ENCODE assay signal across 19 cellular contexts in the genomic region with DNA sequence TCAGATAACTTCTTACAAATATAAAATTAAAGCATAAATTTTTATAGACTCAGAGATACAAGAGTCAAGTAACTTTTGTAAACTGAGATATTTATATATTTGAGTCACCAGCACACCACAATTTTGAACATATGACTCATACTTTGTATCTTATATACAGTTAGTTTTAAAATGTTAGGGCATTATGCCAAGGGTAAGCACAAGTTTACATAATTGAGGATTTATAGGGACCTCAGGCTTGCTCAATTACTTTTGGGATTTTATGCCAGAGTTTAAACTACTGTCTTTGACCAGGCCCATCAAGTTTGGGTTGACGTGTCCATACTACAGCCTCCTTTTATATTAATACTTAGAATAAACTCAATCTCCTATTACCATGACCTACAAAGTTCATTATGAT. TPM values are rescaled to one million over a fixed set of nuclear protein-coding genes. Genes with fewer than 3 reads are reported as not detected.
DNase-seq lines count a peak whose midpoint lies in the region; ATAC-seq, FAIRE-seq and TF ChIP-seq lines count a peak whose summit lies in the region.
"Had no signal": no experiment of that assay in that cellular context is flagged by ENCODE, and none has a peak within 500 bp of the region (broad histone marks: within the 10 kb centered on the region; RNA-seq: fewer than 3 reads in every experiment).

No MANE protein-coding gene starts in this region.

- TF ChIP-seq CTCF in PC-9 (conservative IDR thresholded peaks at IDR 0.05) (no peak), osteoblast (IDR thresholded peaks at IDR 0.05; ENCODE audit: extremely low read depth, low read depth, low read length) (no peak)

- H3K27me3 ChIP-seq in PC-9 (ENCODE audit: insufficient read depth, low read depth), result no peaks in the 10 kb centered on the region
- no peaks in the 10 kb centered on the region for H3K27me3 ChIP-seq in osteoblast (ENCODE audit: insufficient read depth, low read length)
- H3K27me3 ChIP-seq: heart right ventricle, uterus had no signal

- no peak for ATAC-seq in HG03280 (IDR thresholded peaks at IDR 0.05; ENCODE audit: unreplicated experiment)
- ATAC-seq: heart right ventricle had no signal

- peak in 1 of 2 experiments; percentile 42 for DNase-seq in PC-9
- DNase-seq in dermis blood vessel endothelial cell, result peak; percentile 11
- peak; percentile 38 for DNase-seq in osteoblast (ENCODE audit: insufficient read length, low spot score, missing footprints)
- DNase-seq in DMS 273 treated with DMSO at 0.1 percent for 48 hours (lab: John Stamatoyannopoulos, UW), result no peak
- no peak for DNase-seq in NCI-H69 (lab: John Stamatoyannopoulos, UW)
- DNase-seq in activated CD4-positive, alpha-beta T cell treated with anti-CD3 and anti-CD28 coated beads, Interleukin-2, amount 10 ng/mL, durations not matched to agents 7 days and 5 days, result no peak
- DNase-seq: anterior cingulate cortex; effector memory CD4-positive, alpha-beta T cell; heart right ventricle; left ventricle myocardium inferior; naive B cell; NCI-H187 treated with DMSO at 0.1 percent for 48 hours; NCI-H526; retina; stimulated activated naive CD4-positive, alpha-beta T cell; T1000; uterus had no signal

- no peaks in the 10 kb centered on the region for H3K9me2 ChIP-seq in PC-9 (ENCODE audit: insufficient read depth)

- POLR2A ChIA-PET in PC-9 (lab: Charles Lee; ENCODE audit: unreplicated experiment), result no interaction called here
- POLR2A ChIA-PET in activated CD4-positive, alpha-beta T cell treated with anti-CD3 and anti-CD28 coated beads, Interleukin-2, amount 10 ng/mL, durations not matched to agents 7 days and 5 days (lab: Charles Lee), result no interaction called here

- peak; percentile 8 for FAIRE-seq in G401.6 (lab: Jason Lieb, UNC)

- H3K4me3 Mint-ChIP-seq in activated CD4-positive, alpha-beta T cell treated with anti-CD3 and anti-CD28 coated beads, Interleukin-2, amount 10 ng/mL, durations not matched to agents 7 days and 5 days, result no peak overlapping the region
- H3K4me3 Mint-ChIP-seq: naive B cell had no signal

- intact Hi-C loops in PC-9 (cut with micrococcal nuclease; ENCODE audit: unreplicated experiment), result no loop called here

- H3K36me3 Mint-ChIP-seq in activated CD4-positive, alpha-beta T cell treated with anti-CD3 and anti-CD28 coated beads, Interleukin-2, amount 10 ng/mL, durations not matched to agents 7 days and 5 days (ENCODE audit: low read depth), result no peaks in the 10 kb centered on the region

- 0 out of 2 replicates have a peak, but pooled peaks cover 10% of the 10 kb centered on the region for H3K4me1 ChIP-seq in PC-9 (replicated peaks; ENCODE audit: insufficient read depth)
- H3K4me1 ChIP-seq in osteoblast (ENCODE audit: insufficient read depth, low read length), result peaks cover 10% of the 10 kb centered on the region
- H3K4me1 ChIP-seq: heart right ventricle, left ventricle myocardium inferior, uterus had no signal

- no peaks in the 10 kb centered on the region for H3K9me3 Mint-ChIP-seq in activated CD4-positive, alpha-beta T cell treated with anti-CD3 and anti-CD28 coated beads, Interleukin-2, amount 10 ng/mL, durations not matched to agents 7 days and 5 days
- H3K9me3 Mint-ChIP-seq: naive B cell had no signal

- no peaks in the 10 kb centered on the region for H3K4me1 Mint-ChIP-seq in activated CD4-positive, alpha-beta T cell treated with anti-CD3 and anti-CD28 coated beads, Interleukin-2, amount 10 ng/mL, durations not matched to agents 7 days and 5 days
- H3K4me1 Mint-ChIP-seq: naive B cell had no signal

- no peaks in the 10 kb centered on the region for H3K79me2 ChIP-seq in PC-9 (ENCODE audit: low read depth)
- no peaks in the 10 kb centered on the region for H3K79me2 ChIP-seq in osteoblast (ENCODE audit: insufficient read depth, low read length)

- H4K20me1 ChIP-seq in PC-9 (ENCODE audit: insufficient read depth) (no peaks in the 10 kb centered on the region), osteoblast (ENCODE audit: insufficient read depth, low read length) (no peaks in the 10 kb centered on the region)

- 0 out of 2 replicates have a peak overlapping the region, but pooled peaks have one; percentile 9 for H3K4me2 ChIP-seq in PC-9
- no peak overlapping the region for H3K4me2 ChIP-seq in osteoblast (ENCODE audit: insufficient read depth, low read length)

- H3K27me3 Mint-ChIP-seq in activated CD4-positive, alpha-beta T cell treated with anti-CD3 and anti-CD28 coated beads, Interleukin-2, amount 10 ng/mL, durations not matched to agents 7 days and 5 days, result peaks cover 11% of the 10 kb centered on the region

- H3K4me3 ChIP-seq in PC-9, result no peak overlapping the region
- H3K4me3 ChIP-seq in osteoblast (ENCODE audit: insufficient read depth, low read length), result no peak overlapping the region
- H3K4me3 ChIP-seq: heart right ventricle, left ventricle myocardium inferior, uterus had no signal

- H3F3A ChIP-seq in PC-9 (ENCODE audit: insufficient read depth, low read depth), result no peaks in the 10 kb centered on the region

- H3K27ac ChIP-seq in PC-9, result no peak overlapping the region
- H3K27ac ChIP-seq in osteoblast (ENCODE audit: low read depth, low read length), result no peak overlapping the region
- H3K27ac ChIP-seq: heart right ventricle, left ventricle myocardium inferior, uterus had no signal

- no peaks in the 10 kb centered on the region for H3K36me3 ChIP-seq in PC-9 (ENCODE audit: low read depth)
- no peaks in the 10 kb centered on the region for H3K36me3 ChIP-seq in osteoblast (ENCODE audit: insufficient read depth, low read length)
- H3K36me3 ChIP-seq: heart right ventricle, left ventricle myocardium inferior, uterus had no signal

- no peak overlapping the region for H3K27ac Mint-ChIP-seq in activated CD4-positive, alpha-beta T cell treated with anti-CD3 and anti-CD28 coated beads, Interleukin-2, amount 10 ng/mL, durations not matched to agents 7 days and 5 days
- H3K27ac Mint-ChIP-seq: naive B cell had no signal

- no peak overlapping the region for H2AFZ ChIP-seq in PC-9
- no peak overlapping the region for H2AFZ ChIP-seq in osteoblast (ENCODE audit: low read length)

- H3K9me3 ChIP-seq in PC-9 (ENCODE audit: insufficient read depth, low read depth) (no peaks in the 10 kb centered on the region), osteoblast (ENCODE audit: low read depth, low read length) (no peaks in the 10 kb centered on the region)
- H3K9me3 ChIP-seq: uterus had no signal

- BruUV-seq in PC-9 (replicated peaks; lab: Mats Ljungman, UMichigan), result no TSS peak

- CTCF ChIA-PET in PC-9 (lab: Charles Lee), result no interaction called here
- CTCF ChIA-PET in activated CD4-positive, alpha-beta T cell treated with anti-CD3 and anti-CD28 coated beads, Interleukin-2, amount 10 ng/mL, durations not matched to agents 7 days and 5 days (lab: Charles Lee), result no interaction called here

RNA-seq across cellular contexts. Expression of a gene that starts 7.4 kb away (rescaled TPM):
- total RNA-seq in PC-9 (2021), result not detected in 2 replicates
- under 0.01 TPM in 1 of 2 replicates, not detected in the other for total RNA-seq in dermis blood vessel endothelial cell
- 377 and 445 TPM in 2 replicates for total RNA-seq in osteoblast
- not detected for total RNA-seq in activated CD4-positive, alpha-beta T cell treated with anti-CD3 and anti-CD28 coated beads, Interleukin-2, amount 10 ng/mL, durations not matched to agents 7 days and 5 days

Comparison
In these comparisons a context has a peak if more than half of its experiments do, and no peak if none do; other contexts are left out.
1. DNase-seq: peak in dermis blood vessel endothelial cell (single experiment) and osteoblast (single experiment); none in DMS 273 treated with DMSO at 0.1 percent for 48 hours (single experiment), NCI-H69 (single experiment) and activated CD4-positive, alpha-beta T cell treated with anti-CD3 and anti-CD28 coated beads, Interleukin-2, amount 10 ng/mL, durations not matched to agents 7 days and 5 days (single experiment).
2. RNA of a gene that starts 7.4 kb away (total RNA-seq): 377 to 445 TPM in osteoblast; not detected in PC-9, under 0.01 TPM in dermis blood vessel endothelial cell and not detected in activated CD4-positive, alpha-beta T cell treated with anti-CD3 and anti-CD28 coated beads, Interleukin-2, amount 10 ng/mL, durations not matched to agents 7 days and 5 days; every median in the first group is over 100 times any median in the second.